10 cellular contexts compared by ENCODE assay signal in genomic region chr19:18941628-18942354, GRCh38. TPM values are rescaled to one million over a fixed set of nuclear protein-coding genes. Genes with fewer than 3 reads are reported as not detected.
DNase-seq lines count a peak whose midpoint lies in the region; ATAC-seq, FAIRE-seq and TF ChIP-seq lines count a peak whose summit lies in the region.
"Had no signal": no experiment of that assay in that cellular context is flagged by ENCODE, and none has a peak within 500 bp of the region (broad histone marks: within the 10 kb centered on the region; RNA-seq: fewer than 3 reads in every experiment).

No MANE protein-coding gene starts in this region.

- TF ChIP-seq POLR2A in HepG2 (IDR thresholded peaks at IDR 0.05; ENCODE audit: insufficient read depth in 1 of 2, low read depth in 2 of 2, low read length in 2 of 2), result no peak
- TF ChIP-seq POLR2A in stomach (IDR thresholded peaks at IDR 0.05), result no peak

- H3K36me3 ChIP-seq in astrocyte (ENCODE audit: insufficient read depth, low read length) (peaks cover 3% of the 10 kb centered on the region), HepG2 (replicated peaks in 1 of 2; ENCODE audit: control insufficient read depth in 1 of 2, insufficient read depth in 2 of 2, low read length in 2 of 2) (peaks cover 0 to 1% of the 10 kb centered on the region in 2 experiments; a peak in 1 of 5 replicates), stomach (peaks cover 0 to 12% (median 9%) of the 10 kb centered on the region in 4 donors), small intestine (ENCODE audit: control insufficient read depth in 2 of 2, insufficient read depth in 2 of 2, low read length in 2 of 2) (no peaks in the 10 kb centered on the region)

- in situ Hi-C loops in HepG2 (cut with HindIII; ENCODE audit: extremely low pct_ligation_motif_present, low pct_unique_long_range_greater_than_20kb), result loop anchor here (5.0 kb wide), 1 partner anchor 46 kb away; no protein-coding TSS in a partner anchor

- H3K9ac ChIP-seq in astrocyte (ENCODE audit: low read length) (peak overlapping the region; percentile 43), HepG2 (ENCODE audit: insufficient read depth, low read depth, low read length) (no peak overlapping the region)

- 22% methylated on average over 18 of the region's 18 CpGs for WGBS in HepG2 (ENCODE audit: low lambda C conversion rate)
- 60 to 66% (median 66%) methylated on average over 18 of the region's 18 CpGs for WGBS in stomach, 5 donors
- 59 to 64% (median 60%) methylated on average over 18 of the region's 18 CpGs for WGBS in small intestine, 3 donors

- H3K79me2 ChIP-seq in astrocyte (ENCODE audit: insufficient read depth, low read length) (peaks cover 21% of the 10 kb centered on the region), HepG2 (ENCODE audit: insufficient read depth, low read length) (no peaks in the 10 kb centered on the region)

- H3K27me3 Mint-ChIP-seq in T-helper 2 cell treated with Interferon-gamma antibody and Interleukin-4, amounts not matched to agents 5 μg/mL and 100 μg/mL, for 36 hours (ENCODE audit: low read depth), result peaks cover 41% of the 10 kb centered on the region
- peaks cover 20% of the 10 kb centered on the region for H3K27me3 Mint-ChIP-seq in astrocyte (ENCODE audit: low read depth, unreplicated experiment)

- peak overlapping the region; percentile 49 for H3K4me3 Mint-ChIP-seq in T-helper 2 cell treated with Interferon-gamma antibody and Interleukin-4, amounts not matched to agents 5 μg/mL and 100 μg/mL, for 36 hours
- H3K4me3 Mint-ChIP-seq in astrocyte (ENCODE audit: unreplicated experiment), result peak overlapping the region; percentile 76

- intact Hi-C loops in HepG2 (cut with micrococcal nuclease; ENCODE audit: unreplicated experiment), result loop anchor here (1.0 to 2.0 kb wide), 2 partner anchors 19 to 45 kb away; no protein-coding TSS in a partner anchor
- intact Hi-C loops in stomach (cut with DNase I; ENCODE audit: low total_unique reads), result no loop called here

- 0 out of 2 replicates have a peak, but pooled peaks have one; percentile 15 for TF ChIP-seq RAD21 in HepG2 (CRISPR knock-in tag; IDR thresholded peaks at IDR 0.05)

- no peak overlapping the region for H3K27ac ChIP-seq in astrocyte (ENCODE audit: low read depth, low read length)
- no peak overlapping the region for H3K27ac ChIP-seq in HepG2 (ENCODE audit: extremely low read length, insufficient read depth, low read length)
- peak overlapping the region in 2 of 5 donors; percentile 18 to 42 for H3K27ac ChIP-seq in stomach
- H3K27ac ChIP-seq in small intestine (ENCODE audit: low read depth in 1 of 2, low read length in 1 of 2), result no peak overlapping the region

- DNase-seq in T-helper 2 cell treated with Interferon-gamma antibody and Interleukin-4, amounts not matched to agents 5 μg/mL and 100 μg/mL, for 36 hours (ENCODE audit: low spot score), result no peak
- no peak for DNase-seq in T-helper 2 cell
- DNase-seq in astrocyte (ENCODE audit: low read depth), result no peak
- DNase-seq in HepG2 (ENCODE audit: low spot score), result peak; percentile 27
- no peak for DNase-seq in stomach
- no peak for DNase-seq in NCI-H187 (lab: John Stamatoyannopoulos, UW)
- no peak for DNase-seq in small intestine
- no peak for DNase-seq in NCI-H774 (lab: John Stamatoyannopoulos, UW)
- DNase-seq: NCI-H2029 treated with DMSO at 0.1 percent for 48 hours had no signal

- H3K27me3 ChIP-seq in astrocyte (ENCODE audit: insufficient read depth, low read length), result no peaks in the 10 kb centered on the region
- H3K27me3 ChIP-seq in HepG2 (ENCODE audit: control insufficient read depth in 1 of 2, insufficient read depth in 2 of 2, low read length in 2 of 2), result no peaks in the 10 kb centered on the region
- H3K27me3 ChIP-seq in stomach, result peaks cover 0 to 7% (median 0%) of the 10 kb centered on the region in 3 donors
- H3K27me3 ChIP-seq in small intestine (ENCODE audit: control insufficient read depth in 2 of 2, insufficient read depth in 2 of 2, low read length in 2 of 2), result no peaks in the 10 kb centered on the region

- peaks cover 4% of the 10 kb centered on the region for H3K4me1 Mint-ChIP-seq in T-helper 2 cell treated with Interferon-gamma antibody and Interleukin-4, amounts not matched to agents 5 μg/mL and 100 μg/mL, for 36 hours (ENCODE audit: low read depth)
- peaks cover 6% of the 10 kb centered on the region for H3K4me1 Mint-ChIP-seq in astrocyte (ENCODE audit: low read depth, unreplicated experiment)

- BruUV-seq in HepG2 (replicated peaks; lab: Mats Ljungman, UMichigan), result no TSS peak

- peaks cover 35% of the 10 kb centered on the region for H4K20me1 ChIP-seq in astrocyte (ENCODE audit: insufficient read depth, low read length)
- no peaks in the 10 kb centered on the region for H4K20me1 ChIP-seq in HepG2 (ENCODE audit: insufficient read depth, low read length)

- CTCF ChIA-PET in HepG2 (lab: Yijun Ruan, JAX; ENCODE audit: low intra/inter-chr PET ratio, low total read pairs), result interaction anchor here (2.7 kb wide), 1 partner anchor 45 kb away, joined by 13 read pairs; no protein-coding TSS in a partner anchor

- H3K27ac Mint-ChIP-seq in T-helper 2 cell treated with Interferon-gamma antibody and Interleukin-4, amounts not matched to agents 5 μg/mL and 100 μg/mL, for 36 hours, result no peak overlapping the region
- H3K27ac Mint-ChIP-seq in astrocyte (ENCODE audit: unreplicated experiment), result peak overlapping the region; percentile 44

- peak overlapping the region; percentile 8 for H3K4me3 ChIP-seq in astrocyte (ENCODE audit: insufficient read depth, low read depth, low read length)
- H3K4me3 ChIP-seq in HepG2 (replicated peaks in 1 of 3; ENCODE audit: insufficient read depth in 1 of 3, low read depth in 2 of 3, low read length in 3 of 3), result peak overlapping the region in 1 of 3 experiments; percentile 52; a peak in 1 of 6 replicates
- H3K4me3 ChIP-seq in stomach, result peak overlapping the region; percentile 19 to 79 (median 50)
- no peak overlapping the region for H3K4me3 ChIP-seq in small intestine (ENCODE audit: low read depth in 1 of 2, low read length in 2 of 2)

- FAIRE-seq in astrocyte (lab: Jason Lieb, UNC) (no peak), HepG2 (lab: Jason Lieb, UNC) (no peak), small intestine (lab: Jason Lieb, UNC) (no peak)
- FAIRE-seq: A204.1 had no signal

- TF ChIP-seq CTCF in astrocyte (IDR thresholded peaks at IDR 0.05; ENCODE audit: insufficient read depth, low read depth, low read length) (no peak), HepG2 (CRISPR knock-in tag; IDR thresholded peaks at IDR 0.05) (peak; percentile 70), stomach (IDR thresholded peaks at IDR 0.05) (no peak)

- ATAC-seq in HepG2, result peak; percentile 45

- H2AFZ ChIP-seq in astrocyte (ENCODE audit: low read depth, low read length) (peak overlapping the region; percentile 64), HepG2 (ENCODE audit: low read length) (no peak overlapping the region)

- H3K4me1 ChIP-seq in astrocyte (ENCODE audit: insufficient read depth, low read length) (peaks cover 12% of the 10 kb centered on the region), HepG2 (ENCODE audit: insufficient read depth, low read length) (peaks cover 52% of the 10 kb centered on the region), stomach (peaks cover 12 to 28% (median 21%) of the 10 kb centered on the region in 4 donors), small intestine (ENCODE audit: control insufficient read depth in 2 of 2, insufficient read depth in 1 of 2, low read depth in 1 of 2, low read length in 1 of 2) (peaks cover 0 to 3% of the 10 kb centered on the region in 2 donors)

- H3K9me3 ChIP-seq in astrocyte (ENCODE audit: insufficient read depth, low read depth, low read length), result no peaks in the 10 kb centered on the region
- no peaks in the 10 kb centered on the region for H3K9me3 ChIP-seq in HepG2 (ENCODE audit: low read length)
- no peaks in the 10 kb centered on the region for H3K9me3 ChIP-seq in stomach
- no peaks in the 10 kb centered on the region for H3K9me3 ChIP-seq in small intestine (ENCODE audit: control insufficient read depth, low read depth)

- H3K9me3 Mint-ChIP-seq in T-helper 2 cell treated with Interferon-gamma antibody and Interleukin-4, amounts not matched to agents 5 μg/mL and 100 μg/mL, for 36 hours, result no peaks in the 10 kb centered on the region
- H3K9me3 Mint-ChIP-seq in astrocyte (ENCODE audit: unreplicated experiment), result no peaks in the 10 kb centered on the region

- TF ChIP-seq EP300 in HepG2 (IDR thresholded peaks at IDR 0.05; ENCODE audit: low read depth in 2 of 2, low read length in 2 of 2) (no peak), HepG2 (CRISPR knock-in tag; IDR thresholded peaks at IDR 0.05; ENCODE audit: borderline replicate concordance) (no peak), stomach (IDR thresholded peaks at IDR 0.05) (no peak)

- no peaks in the 10 kb centered on the region for H3K36me3 Mint-ChIP-seq in T-helper 2 cell treated with Interferon-gamma antibody and Interleukin-4, amounts not matched to agents 5 μg/mL and 100 μg/mL, for 36 hours (ENCODE audit: low read depth)
- peaks cover 16% of the 10 kb centered on the region for H3K36me3 Mint-ChIP-seq in astrocyte (ENCODE audit: low read depth, unreplicated experiment)

- H3K4me2 ChIP-seq in astrocyte (ENCODE audit: low read length), result peak overlapping the region; percentile 78
- H3K4me2 ChIP-seq in HepG2 (ENCODE audit: low read depth, low read length), result peak overlapping the region; percentile 80

- POLR2A ChIA-PET in HepG2 (lab: Yijun Ruan, JAX), result no interaction called here

RNA-seq across cellular contexts. Expression of gene HOMER3, which starts 0.8 kb away (rescaled TPM):
- total RNA-seq in astrocyte (41.9 and 42.2 TPM in 2 replicates), HepG2 (2016; rRNA removed; fragmentation: Illumina TruSeq; extraction: Trizol) (16.0 and 21.3 TPM in 2 replicates), stomach (10 to 100 TPM in 3 of 5 donors, 1 to 10 TPM in 2; 5.1 to 74.7 (median 12.9) TPM)
- total RNA-seq in HepG2 (2016; cell fraction: cytosol; rRNA removed; fragmentation: Illumina TruSeq; extraction: Trizol; ENCODE audit: low read depth), result 26.4 and 33.2 TPM in 2 replicates
- 15.8 and 22.8 TPM in 2 replicates for total RNA-seq in HepG2 (2016; cell fraction: insoluble cytoplasmic fraction; rRNA removed; fragmentation: Illumina TruSeq; extraction: Trizol)
- 34.4 and 37.9 TPM in 2 replicates for total RNA-seq in HepG2 (2016; cell fraction: membrane; rRNA removed; fragmentation: Illumina TruSeq; extraction: Trizol)
- 9.6 and 15.0 TPM in 2 replicates for total RNA-seq in HepG2 (2016; cell fraction: nucleus; rRNA removed; fragmentation: Illumina TruSeq; extraction: Trizol)
- polyA plus RNA-seq in HepG2 (2011; rRNA removed) (27.3 and 33.7 TPM in 2 replicates), stomach (10 to 100 TPM; 15.0 to 31.9 (median 18.7) TPM), small intestine (10 to 100 TPM in 1 of 3 donors, 1 to 10 TPM in 2; 1.6 to 13.0 (median 9.8) TPM)
- polyA plus RNA-seq in HepG2 (2011; cell fraction: cytosol; rRNA removed), result 17.2 and 24.7 TPM in 2 replicates
- polyA plus RNA-seq in HepG2 (2011; cell fraction: nucleus; rRNA removed), result 44.4 and 50.4 TPM in 2 replicates
- polyA plus RNA-seq in HepG2 (2012), result 9.2 and 17.6 TPM in 2 replicates
- 38.0 and 46.9 TPM in 2 replicates for polyA plus RNA-seq in HepG2 (2016; cell fraction: cytosol; fragmentation: Illumina TruSeq; extraction: Trizol; ENCODE audit: low read depth)
- polyA plus RNA-seq in HepG2 (2016; cell fraction: insoluble cytoplasmic fraction; fragmentation: Illumina TruSeq; extraction: Trizol; ENCODE audit: low read depth), result 25.7 and 29.6 TPM in 2 replicates
- 45.5 and 48.8 TPM in 2 replicates for polyA plus RNA-seq in HepG2 (2016; cell fraction: membrane; fragmentation: Illumina TruSeq; extraction: Trizol; ENCODE audit: low read depth)
- 36.3 and 38.7 TPM in 2 replicates for polyA plus RNA-seq in HepG2 (2016; cell fraction: nucleus; fragmentation: Illumina TruSeq; extraction: Trizol; ENCODE audit: insufficient read depth, low read depth)
- polyA minus RNA-seq in HepG2 (2011; rRNA and poly(A)+ RNA removed; ENCODE audit: low replicate concordance), result 16.8 and 17.2 TPM in 2 replicates
- 3.6 and 6.2 TPM in 2 replicates for polyA minus RNA-seq in HepG2 (2011; cell fraction: cytosol; rRNA and poly(A)+ RNA removed)
- polyA minus RNA-seq in HepG2 (2011; cell fraction: nucleus; rRNA and poly(A)+ RNA removed), result 8.6 and 13.4 TPM in 2 replicates

RNA-seq across cellular contexts. Expression of gene DDX49, which starts 22.3 kb away (rescaled TPM):
- 61.2 and 68.3 TPM in 2 replicates for total RNA-seq in astrocyte
- 44.6 and 46.2 TPM in 2 replicates for total RNA-seq in HepG2 (2016; rRNA removed; fragmentation: Illumina TruSeq; extraction: Trizol)
- total RNA-seq in HepG2 (2016; cell fraction: cytosol; rRNA removed; fragmentation: Illumina TruSeq; extraction: Trizol; ENCODE audit: low read depth), result 26.8 and 31.4 TPM in 2 replicates
- total RNA-seq in HepG2 (2016; cell fraction: insoluble cytoplasmic fraction; rRNA removed; fragmentation: Illumina TruSeq; extraction: Trizol), result 36.8 and 44.8 TPM in 2 replicates
- total RNA-seq in HepG2 (2016; cell fraction: membrane; rRNA removed; fragmentation: Illumina TruSeq; extraction: Trizol), result 34.9 and 35.2 TPM in 2 replicates
- 21.6 and 22.6 TPM in 2 replicates for total RNA-seq in HepG2 (2016; cell fraction: nucleus; rRNA removed; fragmentation: Illumina TruSeq; extraction: Trizol)
- 27.0 and 28.9 TPM in 2 replicates for polyA plus RNA-seq in HepG2 (2011; rRNA removed)
- 18.7 and 29.0 TPM in 2 replicates for polyA plus RNA-seq in HepG2 (2011; cell fraction: cytosol; rRNA removed)
- polyA plus RNA-seq in HepG2 (2011; cell fraction: nucleus; rRNA removed), result 45.0 and 51.2 TPM in 2 replicates
- 13.7 and 15.9 TPM in 2 replicates for polyA plus RNA-seq in HepG2 (2012)
- 25.8 and 27.7 TPM in 2 replicates for polyA plus RNA-seq in HepG2 (2016; cell fraction: cytosol; fragmentation: Illumina TruSeq; extraction: Trizol; ENCODE audit: low read depth)
- polyA plus RNA-seq in HepG2 (2016; cell fraction: insoluble cytoplasmic fraction; fragmentation: Illumina TruSeq; extraction: Trizol; ENCODE audit: low read depth), result 36.1 and 38.2 TPM in 2 replicates
- 21.6 and 25.1 TPM in 2 replicates for polyA plus RNA-seq in HepG2 (2016; cell fraction: membrane; fragmentation: Illumina TruSeq; extraction: Trizol; ENCODE audit: low read depth)
- polyA plus RNA-seq in HepG2 (2016; cell fraction: nucleus; fragmentation: Illumina TruSeq; extraction: Trizol; ENCODE audit: insufficient read depth, low read depth), result 42.3 and 43.7 TPM in 2 replicates
- 54.2 and 128 TPM in 2 replicates for polyA minus RNA-seq in HepG2 (2011; rRNA and poly(A)+ RNA removed; ENCODE audit: low replicate concordance)
- polyA minus RNA-seq in HepG2 (2011; cell fraction: cytosol; rRNA and poly(A)+ RNA removed), result 14.5 and 19.5 TPM in 2 replicates
- polyA minus RNA-seq in HepG2 (2011; cell fraction: nucleus; rRNA and poly(A)+ RNA removed), result 18.6 and 24.2 TPM in 2 replicates
- 100 to 1,000 TPM in 1 of 5 donors, 10 to 100 TPM in 4; 25.3 to 185 (median 56.7) TPM for total RNA-seq in stomach
- polyA plus RNA-seq in stomach, result 10 to 100 TPM; 49.2 to 65.1 (median 50.3) TPM
- 10 to 100 TPM; 48.5 to 51.4 (median 48.6) TPM for polyA plus RNA-seq in small intestine

RNA-seq across cellular contexts. Expression of gene COPE, which starts 22.6 kb away (rescaled TPM):
- 265 and 298 TPM in 2 replicates for total RNA-seq in astrocyte
- total RNA-seq in HepG2 (2016; rRNA removed; fragmentation: Illumina TruSeq; extraction: Trizol), result 188 and 189 TPM in 2 replicates
- 90.0 and 90.2 TPM in 2 replicates for total RNA-seq in HepG2 (2016; cell fraction: cytosol; rRNA removed; fragmentation: Illumina TruSeq; extraction: Trizol; ENCODE audit: low read depth)
- total RNA-seq in HepG2 (2016; cell fraction: insoluble cytoplasmic fraction; rRNA removed; fragmentation: Illumina TruSeq; extraction: Trizol), result 172 and 181 TPM in 2 replicates
- total RNA-seq in HepG2 (2016; cell fraction: membrane; rRNA removed; fragmentation: Illumina TruSeq; extraction: Trizol), result 87.8 and 90.8 TPM in 2 replicates
- 70.6 and 74.1 TPM in 2 replicates for total RNA-seq in HepG2 (2016; cell fraction: nucleus; rRNA removed; fragmentation: Illumina TruSeq; extraction: Trizol)
- 205 and 222 TPM in 2 replicates for polyA plus RNA-seq in HepG2 (2011; rRNA removed)
- polyA plus RNA-seq in HepG2 (2011; cell fraction: cytosol; rRNA removed), result 175 and 335 TPM in 2 replicates
- 191 and 222 TPM in 2 replicates for polyA plus RNA-seq in HepG2 (2011; cell fraction: nucleus; rRNA removed)
- 86.4 and 120 TPM in 2 replicates for polyA plus RNA-seq in HepG2 (2012)
- 73.8 and 86.7 TPM in 2 replicates for polyA plus RNA-seq in HepG2 (2016; cell fraction: cytosol; fragmentation: Illumina TruSeq; extraction: Trizol; ENCODE audit: low read depth)
- 149 and 196 TPM in 2 replicates for polyA plus RNA-seq in HepG2 (2016; cell fraction: insoluble cytoplasmic fraction; fragmentation: Illumina TruSeq; extraction: Trizol; ENCODE audit: low read depth)
- 72.3 and 75.2 TPM in 2 replicates for polyA plus RNA-seq in HepG2 (2016; cell fraction: membrane; fragmentation: Illumina TruSeq; extraction: Trizol; ENCODE audit: low read depth)
- polyA plus RNA-seq in HepG2 (2016; cell fraction: nucleus; fragmentation: Illumina TruSeq; extraction: Trizol; ENCODE audit: insufficient read depth, low read depth), result 134 and 136 TPM in 2 replicates
- 163 and 283 TPM in 2 replicates for polyA minus RNA-seq in HepG2 (2011; rRNA and poly(A)+ RNA removed; ENCODE audit: low replicate concordance)
- polyA minus RNA-seq in HepG2 (2011; cell fraction: cytosol; rRNA and poly(A)+ RNA removed), result 82.7 and 99.4 TPM in 2 replicates
- polyA minus RNA-seq in HepG2 (2011; cell fraction: nucleus; rRNA and poly(A)+ RNA removed), result 41.8 and 44.1 TPM in 2 replicates
- 100 to 1,000 TPM in 3 of 5 donors, 10 to 100 TPM in 2; 76.7 to 239 (median 127) TPM for total RNA-seq in stomach
- 100 to 1,000 TPM; 188 to 283 (median 267) TPM for polyA plus RNA-seq in stomach
- polyA plus RNA-seq in small intestine, result 100 to 1,000 TPM; 254 to 350 (median 286) TPM

RNA-seq across cellular contexts. Expression of gene CERS1, which starts 45.8 kb away (rescaled TPM):
- 4.9 and 6.8 TPM in 2 replicates for total RNA-seq in astrocyte
- total RNA-seq in HepG2 (2016; rRNA removed; fragmentation: Illumina TruSeq; extraction: Trizol), result 2.3 and 4.6 TPM in 2 replicates
- total RNA-seq in HepG2 (2016; cell fraction: cytosol; rRNA removed; fragmentation: Illumina TruSeq; extraction: Trizol; ENCODE audit: low read depth), result 5.9 and 6.2 TPM in 2 replicates
- total RNA-seq in HepG2 (2016; cell fraction: insoluble cytoplasmic fraction; rRNA removed; fragmentation: Illumina TruSeq; extraction: Trizol), result 2.4 and 5.4 TPM in 2 replicates
- total RNA-seq in HepG2 (2016; cell fraction: membrane; rRNA removed; fragmentation: Illumina TruSeq; extraction: Trizol), result 8.1 and 8.5 TPM in 2 replicates
- total RNA-seq in HepG2 (2016; cell fraction: nucleus; rRNA removed; fragmentation: Illumina TruSeq; extraction: Trizol), result 3.8 and 4.7 TPM in 2 replicates
- 9.8 and 18.8 TPM in 2 replicates for polyA plus RNA-seq in HepG2 (2011; rRNA removed)
- 11.5 and 15.3 TPM in 2 replicates for polyA plus RNA-seq in HepG2 (2011; cell fraction: cytosol; rRNA removed)
- polyA plus RNA-seq in HepG2 (2011; cell fraction: nucleus; rRNA removed), result 12.2 and 12.9 TPM in 2 replicates
- polyA plus RNA-seq in HepG2 (2012), result 4.3 and 5.9 TPM in 2 replicates
- polyA plus RNA-seq in HepG2 (2016; cell fraction: cytosol; fragmentation: Illumina TruSeq; extraction: Trizol; ENCODE audit: low read depth), result 8.6 and 10.1 TPM in 2 replicates
- polyA plus RNA-seq in HepG2 (2016; cell fraction: insoluble cytoplasmic fraction; fragmentation: Illumina TruSeq; extraction: Trizol; ENCODE audit: low read depth), result 3.8 and 4.5 TPM in 2 replicates
- 11.3 and 12.9 TPM in 2 replicates for polyA plus RNA-seq in HepG2 (2016; cell fraction: membrane; fragmentation: Illumina TruSeq; extraction: Trizol; ENCODE audit: low read depth)
- 11.5 and 12.9 TPM in 2 replicates for polyA plus RNA-seq in HepG2 (2016; cell fraction: nucleus; fragmentation: Illumina TruSeq; extraction: Trizol; ENCODE audit: insufficient read depth, low read depth)
- polyA minus RNA-seq in HepG2 (2011; rRNA and poly(A)+ RNA removed; ENCODE audit: low replicate concordance), result 13.1 and 35.4 TPM in 2 replicates
- 8.0 and 9.5 TPM in 2 replicates for polyA minus RNA-seq in HepG2 (2011; cell fraction: cytosol; rRNA and poly(A)+ RNA removed)
- 1.7 and 2.4 TPM in 2 replicates for polyA minus RNA-seq in HepG2 (2011; cell fraction: nucleus; rRNA and poly(A)+ RNA removed)
- total RNA-seq in stomach, result 1 to 10 TPM in 1 of 5 donors, under 1 TPM in 1, not detected in 3; 0.87 to 4.8 TPM
- polyA plus RNA-seq in stomach, result under 1 TPM; 0.37 to 0.61 (median 0.53) TPM
- 1 to 10 TPM in 1 of 3 donors, not detected in 2; 1.5 TPM for polyA plus RNA-seq in small intestine

Comparison
In these comparisons a context has a peak if more than half of its experiments do, and no peak if none do; other contexts are left out.
1. H3K4me3 ChIP-seq: peak in astrocyte (single experiment) and stomach (4 of 4); none in small intestine (0 of 2).